9 cellular contexts compared by ENCODE assay signal in genomic region chr11:19905280-19905853, GRCh38.
DNase-seq lines count a peak whose midpoint lies in the region; ATAC-seq and TF ChIP-seq lines count a peak whose summit lies in the region.
"Had no signal": no experiment of that assay in that cellular context is flagged by ENCODE, and none has a peak within 500 bp of the region (broad histone marks: within the 10 kb centered on the region; RNA-seq: fewer than 3 reads in every experiment).

No MANE protein-coding gene starts in this region.

- TF ChIP-seq CTCF in glutamatergic neuron (IDR thresholded peaks at IDR 0.05; ENCODE audit: partially characterized antibody, unreplicated experiment), result peak; percentile 82
- TF ChIP-seq CTCF in smooth muscle cell (IDR thresholded peaks at IDR 0.05; ENCODE audit: borderline replicate concordance, insufficient read depth, poor library complexity, severe bottlenecking), result peak; percentile 72

- no peaks in the 10 kb centered on the region for H3K9me3 ChIP-seq in smooth muscle cell (replicated peaks; ENCODE audit: low read depth)

- ATAC-seq in HG03159 (IDR thresholded peaks at IDR 0.05; ENCODE audit: unreplicated experiment) (no peak), GM18520 (IDR thresholded peaks at IDR 0.05; ENCODE audit: unreplicated experiment) (no peak)

- H3K9me3 Mint-ChIP-seq in glutamatergic neuron (ENCODE audit: unreplicated experiment), result no peaks in the 10 kb centered on the region

- no peaks in the 10 kb centered on the region for H4K20me1 ChIP-seq in smooth muscle cell (ENCODE audit: low read depth)

- peak; percentile 83 for DNase-seq in COLO829 (ENCODE audit: low spot score)
- DNase-seq in Kasumi-1 (lab: John Stamatoyannopoulos, UW), result peak; percentile 5 to 25
- peak; percentile 20 for DNase-seq in SK-N-DZ (ENCODE audit: low spot score)
- no peak for DNase-seq in glutamatergic neuron
- no peak for DNase-seq in smooth muscle cell (lab: John Stamatoyannopoulos, UW; ENCODE audit: unreplicated experiment)
- no peak for DNase-seq in GDM1 (lab: John Stamatoyannopoulos, UW)

- no peaks in the 10 kb centered on the region for H3K36me3 Mint-ChIP-seq in glutamatergic neuron (ENCODE audit: unreplicated experiment)

- H3K4me3 ChIP-seq in smooth muscle cell, result no peak overlapping the region

- no peaks in the 10 kb centered on the region for H3K27me3 Mint-ChIP-seq in glutamatergic neuron (ENCODE audit: unreplicated experiment)

- no peak overlapping the region for H3K4me3 Mint-ChIP-seq in glutamatergic neuron (ENCODE audit: unreplicated experiment)

- no peaks in the 10 kb centered on the region for H3K36me3 ChIP-seq in smooth muscle cell (ENCODE audit: low read depth)

- H3K27ac Mint-ChIP-seq in glutamatergic neuron (ENCODE audit: unreplicated experiment), result no peak overlapping the region

- peaks cover 3% of the 10 kb centered on the region for H3K4me1 Mint-ChIP-seq in glutamatergic neuron (ENCODE audit: low read depth, unreplicated experiment)

- no peaks in the 10 kb centered on the region for H3K79me2 ChIP-seq in smooth muscle cell (ENCODE audit: low read depth)

- 24% methylated on average over 2 of the region's 2 CpGs for WGBS in smooth muscle cell (ENCODE audit: low lambda C conversion rate)

- no peak overlapping the region for H3K9ac ChIP-seq in smooth muscle cell (ENCODE audit: low read depth)

- no peak overlapping the region for H3K4me2 ChIP-seq in smooth muscle cell

- no peak overlapping the region for H2AFZ ChIP-seq in smooth muscle cell (ENCODE audit: low read depth)

- H3K27ac ChIP-seq in smooth muscle cell (ENCODE audit: low read depth), result no peak overlapping the region
- H3K27ac ChIP-seq: HL-60 had no signal

- H3F3A ChIP-seq in smooth muscle cell (ENCODE audit: low read depth), result peaks cover 16% of the 10 kb centered on the region

- no peaks in the 10 kb centered on the region for H3K27me3 ChIP-seq in smooth muscle cell (ENCODE audit: low read depth)

- peaks cover 7% of the 10 kb centered on the region for H3K4me1 ChIP-seq in smooth muscle cell (ENCODE audit: low read depth)

Comparison
In these comparisons a context has a peak if more than half of its experiments do, and no peak if none do; other contexts are left out.
1. DNase-seq: peak in COLO829 (single experiment), Kasumi-1 (2 of 2) and SK-N-DZ (single experiment); none in glutamatergic neuron (single experiment), smooth muscle cell (single experiment) and GDM1 (single experiment).